Comparison of ENCODE assay signal across 8 cellular contexts in the genomic region with DNA sequence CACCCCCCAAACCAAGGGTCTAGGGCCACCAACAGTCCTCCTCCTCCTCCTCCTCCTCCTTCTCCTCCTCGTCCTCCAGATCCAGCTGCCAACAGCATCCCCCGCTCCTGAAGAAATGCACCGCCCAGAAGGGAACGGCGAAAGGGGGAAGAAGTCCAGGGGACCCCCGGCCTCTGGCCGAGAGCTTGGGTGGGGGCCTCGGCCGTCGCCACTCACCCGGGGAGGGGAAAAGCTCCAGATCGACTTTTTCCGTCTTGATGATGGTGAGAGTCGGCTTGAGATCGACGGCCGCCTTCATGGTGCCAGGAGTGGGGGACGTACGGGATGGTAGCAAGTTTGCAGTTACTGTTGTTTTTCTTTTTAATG.
A peak's percentile ranks its signal among the peaks of the same experiment; 100 is the strongest.
DNase-seq lines count a peak whose midpoint lies in the region; ATAC-seq and TF ChIP-seq lines count a peak whose summit lies in the region.

No MANE protein-coding gene starts in this region.

- H3K4me1 ChIP-seq in Caco-2 (peaks cover 7% of the 10 kb centered on the region; the same call in 1 of the 2 replicates), Karpas-422 (ENCODE audit: low read length) (peaks cover 50% of the 10 kb centered on the region), aorta (ENCODE audit: control insufficient read depth in 1 of 2, insufficient read depth in 2 of 2, low read length in 2 of 2) (peaks cover under 1 to 2% of the 10 kb centered on the region in 2 donors)

- H3K79me2 ChIP-seq in Karpas-422 (ENCODE audit: low read length): peaks cover 54% of the 10 kb centered on the region

- TF ChIP-seq CTCF in Caco-2 (IDR thresholded peaks at IDR 0.05; ENCODE audit: insufficient read depth in 1 of 2, low read depth in 1 of 2, low read length in 1 of 2, severe bottlenecking in 1 of 2, unreplicated experiment in 1 of 2): no peak

- DNase-seq in Caco-2 (peak; percentile 11 to 31), Karpas-422 (peak; percentile 54), memory B cell (ENCODE audit: low spot score in 2 of 2) (peak in 1 of 2 donors; percentile 21), aorta (peak in 1 of 2 donors; percentile 58), KBM-7 (no peak)
- DNase-seq in central memory CD8-positive, alpha-beta T cell (ENCODE audit: low spot score in 2 of 2): peak in 1 of 2 donors; percentile 21

- H3K9me3 Mint-ChIP-seq in Caco-2 (ENCODE audit: unreplicated experiment) (no peaks in the 10 kb centered on the region), memory B cell (no peaks in the 10 kb centered on the region)
- H3K9me3 Mint-ChIP-seq in central memory CD8-positive, alpha-beta T cell: no peaks in the 10 kb centered on the region

- H3K9me3 ChIP-seq in Caco-2 (no peaks in the 10 kb centered on the region), Karpas-422 (ENCODE audit: low read length) (no peaks in the 10 kb centered on the region), aorta (ENCODE audit: control insufficient read depth, low read length) (no peaks in the 10 kb centered on the region)

- ATAC-seq in central memory CD8-positive, alpha-beta T cell (replicated peaks; ENCODE audit: extremely low read depth, poor library complexity, severe bottlenecking): no peak
- ATAC-seq in memory B cell (ENCODE audit: low read depth): peak; percentile 4
- peak; percentile 12 for ATAC-seq in aorta (ENCODE audit: low FRiP score)
- ATAC-seq in HG03097 (IDR thresholded peaks at IDR 0.05; ENCODE audit: low FRiP score, unreplicated experiment): no peak
- ATAC-seq in HG03039 (IDR thresholded peaks at IDR 0.05; ENCODE audit: unreplicated experiment): no peak

- CTCF ChIA-PET in Caco-2 (lab: Charles Lee): interaction anchor here (0.7 kb wide), 1 partner anchor 59 kb away, joined by 6 read pairs; no protein-coding TSS in a partner anchor

- H3K27me3 ChIP-seq in Caco-2 (replicated peaks; ENCODE audit: control insufficient read depth, insufficient read depth, low read length): peaks cover 3% of the 10 kb centered on the region
- no peaks in the 10 kb centered on the region for H3K27me3 ChIP-seq in Karpas-422 (ENCODE audit: low read length)
- H3K27me3 ChIP-seq in aorta (ENCODE audit: control insufficient read depth in 1 of 2, insufficient read depth in 2 of 2, low read length in 1 of 2): no peaks in the 10 kb centered on the region

- peak overlapping the region; percentile 96 for H3K9ac ChIP-seq in Karpas-422 (ENCODE audit: low read length)

- H3K27ac ChIP-seq in Karpas-422 (ENCODE audit: low read length) (peak overlapping the region; percentile 96), aorta (ENCODE audit: low read depth in 1 of 2, low read length in 2 of 2) (peak overlapping the region; percentile 71 to 97)

- no peaks in the 10 kb centered on the region for H3K36me3 ChIP-seq in Caco-2 (ENCODE audit: control insufficient read depth, insufficient read depth, low read length)
- H3K36me3 ChIP-seq in Karpas-422 (ENCODE audit: insufficient read depth, low read length): peaks cover 21% of the 10 kb centered on the region
- H3K36me3 ChIP-seq in aorta (ENCODE audit: control insufficient read depth in 1 of 2, insufficient read depth in 2 of 2, low read length in 1 of 2): no peaks in the 10 kb centered on the region

- H3K4me3 Mint-ChIP-seq in Caco-2 (ENCODE audit: unreplicated experiment) (peak overlapping the region; percentile 79), memory B cell (peak overlapping the region; percentile 99)
- H3K4me3 Mint-ChIP-seq in central memory CD8-positive, alpha-beta T cell: peak overlapping the region; percentile 98

- peaks cover 21% of the 10 kb centered on the region for H4K20me1 ChIP-seq in Karpas-422 (ENCODE audit: insufficient read depth, low read depth, low read length)

- TSS peak; percentile 35 for BruUV-seq in Caco-2 (replicated peaks; lab: Mats Ljungman, UMichigan)

- WGBS in aorta, 2 donors: 0 to 1% methylated on average over 15 to 19 of the region's 19 CpGs

- H3K4me2 ChIP-seq in Karpas-422 (ENCODE audit: low read depth, low read length, poor library complexity, severe bottlenecking): peak overlapping the region; percentile 78

- H3K9me2 ChIP-seq in Karpas-422 (replicated peaks; ENCODE audit: insufficient read depth, low read length): no peaks in the 10 kb centered on the region

- H3K36me3 Mint-ChIP-seq in Caco-2 (ENCODE audit: insufficient read depth, unreplicated experiment) (no peaks in the 10 kb centered on the region), memory B cell (peaks cover 14% of the 10 kb centered on the region)
- H3K36me3 Mint-ChIP-seq in central memory CD8-positive, alpha-beta T cell (ENCODE audit: insufficient read depth): peaks cover 73% of the 10 kb centered on the region

- in situ Hi-C loops in KBM-7 (cut with MboI; ENCODE audit: low pct_unique_long_range_greater_than_20kb, low sequenced_read_pairs): no loop called here

- H3K27me3 Mint-ChIP-seq in Caco-2 (ENCODE audit: insufficient read depth, unreplicated experiment) (peaks cover 36% of the 10 kb centered on the region), memory B cell (no peaks in the 10 kb centered on the region)
- H3K27me3 Mint-ChIP-seq in central memory CD8-positive, alpha-beta T cell: no peaks in the 10 kb centered on the region

- POLR2A ChIA-PET in Caco-2 (lab: Charles Lee): no interaction called here

- intact Hi-C loops in Caco-2 (cut with micrococcal nuclease; ENCODE audit: unreplicated experiment): loop anchor here (1.0 kb wide), 2 partner anchors 14 to 357 kb away; no protein-coding TSS in a partner anchor
- intact Hi-C loops in aorta (cut with DNase I): loop anchor here (1.0 to 5.0 kb wide), 3 partner anchors 54 to 229 kb away; no protein-coding TSS in a partner anchor

- no peak overlapping the region for H2AFZ ChIP-seq in Karpas-422 (ENCODE audit: low read length)

- peak overlapping the region; percentile 67 for H3K27ac Mint-ChIP-seq in Caco-2 (ENCODE audit: unreplicated experiment)
- H3K27ac Mint-ChIP-seq in central memory CD8-positive, alpha-beta T cell (ENCODE audit: low read depth): peak overlapping the region; percentile 91
- H3K27ac Mint-ChIP-seq in memory B cell: peak overlapping the region; percentile 94

- peaks cover 9% of the 10 kb centered on the region for H3K4me1 Mint-ChIP-seq in Caco-2 (ENCODE audit: low read depth, unreplicated experiment)
- H3K4me1 Mint-ChIP-seq in central memory CD8-positive, alpha-beta T cell: peaks cover 53% of the 10 kb centered on the region
- peaks cover 36% of the 10 kb centered on the region for H3K4me1 Mint-ChIP-seq in memory B cell

- H3K4me3 ChIP-seq in Caco-2 (ENCODE audit: low read depth, low read length): peak overlapping the region; percentile 67
- H3K4me3 ChIP-seq in Karpas-422 (ENCODE audit: low read length): peak overlapping the region; percentile 93
- peak overlapping the region; percentile 82 to 91 for H3K4me3 ChIP-seq in aorta (ENCODE audit: low read length in 2 of 2)

Comparison
In these comparisons a context has a peak if more than half of its experiments do, and no peak if none do; other contexts are left out.
1. ATAC-seq: peak in memory B cell (single experiment) and aorta (single experiment); none in central memory CD8-positive, alpha-beta T cell (single experiment), HG03097 (single experiment) and HG03039 (single experiment).
2. Peak in every context shown above with its lines, with median percentiles within 50 percentile points of each other: H3K4me3 ChIP-seq, H3K27ac Mint-ChIP-seq and H3K4me3 Mint-ChIP-seq.